ENCODE assay signal across 8 cellular contexts in genomic region chr22:39151329-39151975, GRCh38. TPM values are rescaled to one million over a fixed set of nuclear protein-coding genes. Genes with fewer than 3 reads are reported as not detected.
DNase-seq lines count a peak whose midpoint lies in the region; ATAC-seq and TF ChIP-seq lines count a peak whose summit lies in the region.

No MANE protein-coding gene starts in this region.

- H3K4me3 ChIP-seq in adipocyte (ENCODE audit: low read length) (peak overlapping the region; percentile 91), liver (ENCODE audit: low read depth in 1 of 3, low read length in 3 of 3) (peak overlapping the region in 2 of 3 donors; percentile 35 to 92), suprapubic skin (peak overlapping the region; percentile 91)

- peaks cover 8% of the 10 kb centered on the region for H3K4me1 ChIP-seq in adipocyte (ENCODE audit: control insufficient read depth, insufficient read depth, low read length)
- H3K4me1 ChIP-seq in liver (ENCODE audit: control insufficient read depth in 4 of 4, insufficient read depth in 4 of 4, low read length in 3 of 4): peaks cover 13 to 42% (median 31%) of the 10 kb centered on the region in 4 donors
- peaks cover 51% of the 10 kb centered on the region for H3K4me1 ChIP-seq in suprapubic skin

- no peaks in the 10 kb centered on the region for H3K36me3 Mint-ChIP-seq in activated CD4-positive, alpha-beta T cell treated with anti-CD3 and anti-CD28 coated beads for 36 hours (ENCODE audit: low read depth)

- H3K27ac ChIP-seq in liver (ENCODE audit: low read depth in 1 of 2, low read length in 2 of 2): peak overlapping the region; percentile 48 to 79
- H3K27ac ChIP-seq in suprapubic skin: peak overlapping the region; percentile 90

- H3K27me3 Mint-ChIP-seq in activated CD4-positive, alpha-beta T cell treated with anti-CD3 and anti-CD28 coated beads for 36 hours: peaks cover 13% of the 10 kb centered on the region

- peak overlapping the region; percentile 70 for H3K27ac Mint-ChIP-seq in activated CD4-positive, alpha-beta T cell treated with anti-CD3 and anti-CD28 coated beads for 36 hours

- ATAC-seq in activated CD4-positive, alpha-beta T cell treated with anti-CD3 and anti-CD28 coated beads for 36 hours: no peak

- H3K9me3 Mint-ChIP-seq in activated CD4-positive, alpha-beta T cell treated with anti-CD3 and anti-CD28 coated beads for 36 hours (ENCODE audit: low read depth): no peaks in the 10 kb centered on the region

- H3K4me1 Mint-ChIP-seq in activated CD4-positive, alpha-beta T cell treated with anti-CD3 and anti-CD28 coated beads for 36 hours: peaks cover 44% of the 10 kb centered on the region

- no peak for DNase-seq in activated CD4-positive, alpha-beta T cell treated with anti-CD3 and anti-CD28 coated beads for 36 hours
- DNase-seq in activated CD4-positive, alpha-beta T cell treated with anti-CD3 and anti-CD28 coated beads, Interleukin-2, amount 50 U/mL, for 1 hour: no peak
- no peak for DNase-seq in adipocyte (ENCODE audit: low read depth)
- DNase-seq in suprapubic skin (ENCODE audit: low spot score in 2 of 2): peak in 1 of 2 donors; percentile 67
- no peak for DNase-seq in SW480 (ENCODE audit: low spot score)
- no peak for DNase-seq in HuH-7 (ENCODE audit: low spot score)
- DNase-seq in T-helper 9 cell: no peak

- peak overlapping the region; percentile 87 for H3K9ac ChIP-seq in adipocyte (ENCODE audit: low read length)
- peak overlapping the region; percentile 61 to 93 for H3K9ac ChIP-seq in liver (ENCODE audit: low read depth in 1 of 2, low read length in 2 of 2)

- no peak for TF ChIP-seq POLR2A in suprapubic skin (IDR thresholded peaks at IDR 0.05)

- TF ChIP-seq EP300 in suprapubic skin (IDR thresholded peaks at IDR 0.05): no peak

- TF ChIP-seq CTCF in liver (IDR thresholded peaks at IDR 0.05; ENCODE audit: low read depth, low read length, missing input control): no peak
- TF ChIP-seq CTCF in suprapubic skin (IDR thresholded peaks at IDR 0.05): no peak

- CTCF ChIA-PET in activated CD4-positive, alpha-beta T cell treated with anti-CD3 and anti-CD28 coated beads for 36 hours (lab: Charles Lee): interaction anchor here (0.5 to 1.3 kb wide), 5 partner anchors 9 to 281 kb away, joined by 3 to 4 read pairs (median 4); no protein-coding TSS in a partner anchor

- intact Hi-C loops in activated CD4-positive, alpha-beta T cell treated with anti-CD3 and anti-CD28 coated beads for 36 hours (cut with DNase I, micrococcal nuclease): loop anchor here (5.0 to 10.0 kb wide), 5 partner anchors 166 to 1544 kb away; partner anchors contain the start of genes ATF4 (in 1 of the 2), GGA1 (in 1 of the 2), MAFF (in 1 of the 2) and RPL3 (in 1 of the 2)

- no peaks in the 10 kb centered on the region for H3K9me3 ChIP-seq in adipocyte (ENCODE audit: control insufficient read depth, low read length)
- no peaks in the 10 kb centered on the region for H3K9me3 ChIP-seq in liver (ENCODE audit: control insufficient read depth in 4 of 4, low read length in 3 of 4)
- H3K9me3 ChIP-seq in suprapubic skin: no peaks in the 10 kb centered on the region

- POLR2A ChIA-PET in activated CD4-positive, alpha-beta T cell treated with anti-CD3 and anti-CD28 coated beads for 36 hours (lab: Charles Lee): no interaction called here

- H3K36me3 ChIP-seq in adipocyte (ENCODE audit: control insufficient read depth, insufficient read depth, low read length, severe bottlenecking) (no peaks in the 10 kb centered on the region), liver (ENCODE audit: control insufficient read depth in 4 of 4, insufficient read depth in 3 of 4, low read depth in 1 of 4, low read length in 3 of 4) (peaks cover 0 to 4% (median under 1%) of the 10 kb centered on the region in 4 donors), suprapubic skin (peaks cover 15% of the 10 kb centered on the region)

- H3K4me3 Mint-ChIP-seq in activated CD4-positive, alpha-beta T cell treated with anti-CD3 and anti-CD28 coated beads for 36 hours: peak overlapping the region; percentile 76

- no peak for TF ChIP-seq RAD21 in liver (IDR thresholded peaks at IDR 0.05)

- H3K27me3 ChIP-seq in adipocyte (replicated peaks; ENCODE audit: control insufficient read depth, insufficient read depth, low read length): peaks cover 14% of the 10 kb centered on the region
- H3K27me3 ChIP-seq in liver (ENCODE audit: control insufficient read depth in 4 of 4, insufficient read depth in 4 of 4, low read length in 3 of 4): no peaks in the 10 kb centered on the region
- no peaks in the 10 kb centered on the region for H3K27me3 ChIP-seq in suprapubic skin

- WGBS in liver: 40% methylated on average over 16 of the region's 16 CpGs
- WGBS in suprapubic skin: 28% methylated on average over 14 of the region's 16 CpGs

TF ChIP-seq in liver, 16 proteins besides CTCF, POLR2A, EP300 and RAD21:
- TF ChIP-seq SP1 (IDR thresholded peaks at IDR 0.05): no peak
- no peak for TF ChIP-seq YY1 (IDR thresholded peaks at IDR 0.05)
- TF ChIP-seq NR2F2 (IDR thresholded peaks at IDR 0.05): peak; percentile 46
- no peak for TF ChIP-seq HNF4G (IDR thresholded peaks at IDR 0.05)
- no peak for TF ChIP-seq ATF3 (IDR thresholded peaks at IDR 0.05)

RNA-seq across cellular contexts. Expression of gene CBX7, which starts 1.0 kb away (rescaled TPM):
- 10 to 100 TPM; 19.9 to 20.3 TPM for total RNA-seq in activated CD4-positive, alpha-beta T cell treated with anti-CD3 and anti-CD28 coated beads for 36 hours
- total RNA-seq in liver: 10 to 100 TPM; 15.9 to 21.8 TPM
- polyA plus RNA-seq in liver: 10 to 100 TPM in 1 of 2 donors, 1 to 10 TPM in 1; 2.2 to 14.0 TPM
- 100 to 1,000 TPM in 1 of 4 donors, 10 to 100 TPM in 3; 38.1 to 126 (median 56.3) TPM for total RNA-seq in suprapubic skin

RNA-seq across cellular contexts. Expression of gene APOBEC3H, which starts 54.4 kb away (rescaled TPM):
- 1 to 10 TPM; 5.2 to 7.3 TPM for total RNA-seq in activated CD4-positive, alpha-beta T cell treated with anti-CD3 and anti-CD28 coated beads for 36 hours
- total RNA-seq in liver: not detected
- polyA plus RNA-seq in liver: under 1 TPM in 1 of 2 donors, not detected in 1; 0.25 TPM
- under 1 TPM in 1 of 4 donors, not detected in 3; 0.52 TPM for total RNA-seq in suprapubic skin
